ENCODE assay signal across 10 cellular contexts in genomic region chr6:29984992-29985391, GRCh38.
"Had no signal": no experiment of that assay in that cellular context is flagged by ENCODE, and none has a peak within 500 bp of the region (broad histone marks: within the 10 kb centered on the region; RNA-seq: fewer than 3 reads in every experiment).

No MANE protein-coding gene starts in this region.

- H2AFZ ChIP-seq: GM23248 had no signal

- H3K4me3 ChIP-seq: GM23248, HAP-1 had no signal

- FAIRE-seq: HepG2 had no signal

- H3K36me3 ChIP-seq: HAP-1 had no signal

- H3K9me3 Mint-ChIP-seq: HFFc6 had no signal

- H3K27ac Mint-ChIP-seq: HFFc6 had no signal

- H3K9me3 ChIP-seq: HAP-1 had no signal

- H3K9ac ChIP-seq: GM23248, KMS-11 had no signal

- ATAC-seq: HCT116, HepG2 had no signal

- DNase-seq: GM23248, GOT3, H7, HFFc6, IMR-90, KBM-7 had no signal

- H3K4me3 Mint-ChIP-seq: HFFc6 had no signal

- H3K4me2 ChIP-seq: KMS-11 had no signal

- H3K27ac ChIP-seq: GM23248, KMS-11 had no signal
